12 cellular contexts compared by ENCODE assay signal in the genomic region with DNA sequence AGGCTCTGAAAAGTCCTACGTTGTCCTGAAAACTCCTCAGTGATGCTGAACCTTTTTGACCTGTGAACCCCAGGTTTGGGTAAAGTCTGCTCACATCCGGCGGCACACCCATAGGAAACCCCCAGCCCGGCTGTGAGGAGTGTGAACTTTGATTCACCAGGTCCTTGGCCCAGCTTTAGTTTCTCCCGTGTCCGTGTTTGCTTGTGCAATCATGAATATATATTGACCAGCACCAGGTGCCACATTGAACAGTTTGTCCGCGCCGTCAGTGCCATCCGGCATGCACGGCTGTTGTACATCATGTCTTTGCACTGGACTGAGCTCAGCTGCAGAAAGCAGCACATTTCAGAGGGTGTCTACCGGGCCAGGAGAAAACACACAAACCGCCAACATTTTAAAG.
"Had no signal": no experiment of that assay in that cellular context is flagged by ENCODE, and none has a peak within 500 bp of the region (broad histone marks: within the 10 kb centered on the region; RNA-seq: fewer than 3 reads in every experiment).

No MANE protein-coding gene starts in this region.

- H3K9me3 ChIP-seq: lower lobe of right lung, SJSA1, tibial nerve had no signal

- H3K27me3 ChIP-seq: SJSA1, tibial nerve had no signal

- ATAC-seq: activated CD4-positive, CD25-positive, alpha-beta regulatory T cell treated with anti-CD3 and anti-CD28 coated beads, Interleukin-2, amount 50 U/mL, for 24 hours; activated CD8-positive, alpha-beta memory T cell treated with anti-CD3 and anti-CD28 coated beads, Interleukin-2, amount 10 ng/mL, durations not matched to agents 7 days and 5 days; activated T-cell treated with anti-CD3 and anti-CD28 coated beads, Interleukin-2, amount 50 U/mL, for 4 hours; lower lobe of right lung had no signal

- H3K27ac ChIP-seq: lower lobe of right lung, SJSA1 had no signal

- DNase-seq: activated CD4-positive, alpha-beta T cell treated with anti-CD3 and anti-CD28 coated beads, Interleukin-2, amount 50 U/mL, for 4 hours; activated CD8-positive, alpha-beta memory T cell treated with anti-CD3 and anti-CD28 coated beads, Interleukin-2, amount 10 ng/mL, durations not matched to agents 7 days and 5 days; activated gamma-delta T cell treated with Interleukin-2 at 50 U/mL for 16 hours; activated naive CD8-positive, alpha-beta T cell treated with anti-CD3 and anti-CD28 coated beads for 36 hours; activated T-cell treated with anti-CD3 and anti-CD28 coated beads, Interleukin-2, amount 50 U/mL, for 4 hours; anterior cingulate cortex; lower lobe of right lung; naive B cell; stimulated activated CD4-positive, alpha-beta T cell treated with anti-CD3 and anti-CD28 coated beads, Interleukin-4, amount 100 ng/mL, for 24 hours had no signal

- H3K4me3 ChIP-seq: lower lobe of right lung, SJSA1, tibial nerve had no signal

- H3K4me1 ChIP-seq: SJSA1 had no signal
